Comparison of ENCODE assay signal across 29 cellular contexts in genomic region chr20:24543168-24543567, GRCh38.
"Had no signal": no experiment of that assay in that cellular context is flagged by ENCODE, and none has a peak within 500 bp of the region (broad histone marks: within the 10 kb centered on the region; RNA-seq: fewer than 3 reads in every experiment).

No MANE protein-coding gene starts in this region.

- H3K27ac ChIP-seq: neutrophil, ovary, parathyroid adenoma, psoas muscle, right lobe of liver, sigmoid colon, suprapubic skin, testis, tibial artery, transverse colon, upper lobe of right lung, uterus had no signal

- H3K4me1 Mint-ChIP-seq: neural crest cell; stimulated activated memory B cell treated with anti-CD40 and anti-IgM and Interleukin-4, amounts not matched to agents 10 μg/mL and 1 μg/mL and 100 μg/mL, for 72 hours; stimulated activated naive CD8-positive, alpha-beta T cell treated with anti-CD3 and anti-CD28 coated beads, Interleukin-15, amount 100 ng/mL, for 72 hours had no signal

- H3K79me2 ChIP-seq: parathyroid adenoma had no signal

- DNase-seq: naive thymus-derived CD8-positive, alpha-beta T cell; nephron progenitor cell; ovary; psoas muscle; right cardiac atrium; right lobe of liver; sigmoid colon; small intestine; stimulated activated CD4-positive, alpha-beta T cell treated with anti-CD3 and anti-CD28 coated beads, Interleukin-1b, Interleukin-23, amount 100 ng/mL, for 48 hours; stimulated activated CD4-positive, alpha-beta T cell treated with anti-CD3 and anti-CD28 coated beads, Interleukin-4, amount 100 ng/mL, for 1 hour; stimulated activated CD4-positive, alpha-beta T cell treated with anti-CD3 and anti-CD28 coated beads, Interleukin-4, amount 100 ng/mL, for 4 hours; stimulated activated CD8-positive, alpha-beta memory T cell treated with anti-CD3 and anti-CD28 coated beads, Interleukin-4, amount 100 ng/mL, for 48 hours; stimulated activated naive CD4-positive, alpha-beta T cell; stimulated activated naive CD8-positive, alpha-beta T cell treated with anti-CD3 and anti-CD28 coated beads, Interleukin-15, amount 100 ng/mL, for 72 hours; stimulated activated naive CD8-positive, alpha-beta T cell treated with anti-CD3 and anti-CD28 coated beads, Interleukin-15, Interleukin-2, amounts not matched to agents 100 U/mL and 50 U/mL, for 24 hours; substantia nigra; testis; tibial artery; transverse colon; upper lobe of right lung; uterus had no signal

- H3K9ac ChIP-seq: parathyroid adenoma had no signal

- H3K27me3 ChIP-seq: neutrophil, ovary, right lobe of liver, sigmoid colon, suprapubic skin, testis, tibial artery, transverse colon, upper lobe of right lung, uterus had no signal

- H3K9me3 Mint-ChIP-seq: natural killer cell treated with Interleukin-12 subunit alpha and Interleukin-12 subunit beta and Interleukin-15 and Interleukin-18, amount 100 ng/mL, for 72 hours; neural crest cell; stimulated activated memory B cell treated with anti-CD40 and anti-IgM and Interleukin-4, amounts not matched to agents 10 μg/mL and 1 μg/mL and 100 μg/mL, for 72 hours; stimulated activated naive CD8-positive, alpha-beta T cell treated with anti-CD3 and anti-CD28 coated beads, Interleukin-15, amount 100 ng/mL, for 72 hours; type B pancreatic cell had no signal

- H3K36me3 ChIP-seq: neutrophil, ovary, right lobe of liver, sigmoid colon, suprapubic skin, transverse colon, upper lobe of right lung, uterus had no signal

- H3K9me3 ChIP-seq: neutrophil, ovary, right lobe of liver, sigmoid colon, suprapubic skin, testis, upper lobe of right lung, uterus had no signal

- H3K27me3 Mint-ChIP-seq: progenitor cell of endocrine pancreas; stimulated activated memory B cell treated with anti-CD40 and anti-IgM and Interleukin-4, amounts not matched to agents 10 μg/mL and 1 μg/mL and 100 μg/mL, for 72 hours; type B pancreatic cell had no signal

- H2AFZ ChIP-seq: parathyroid adenoma had no signal

- H3K4me1 ChIP-seq: parathyroid adenoma, psoas muscle, right lobe of liver, sigmoid colon, suprapubic skin, testis, tibial artery, transverse colon, upper lobe of right lung, uterus had no signal

- H3K4me3 Mint-ChIP-seq: naive thymus-derived CD8-positive, alpha-beta T cell; natural killer cell treated with Interleukin-12 subunit alpha and Interleukin-12 subunit beta and Interleukin-15 and Interleukin-18, amount 100 ng/mL, for 72 hours; nephron progenitor cell; neural crest cell; stimulated activated memory B cell treated with anti-CD40 and anti-IgM and Interleukin-4, amounts not matched to agents 10 μg/mL and 1 μg/mL and 100 μg/mL, for 72 hours; stimulated activated naive CD8-positive, alpha-beta T cell treated with anti-CD3 and anti-CD28 coated beads, Interleukin-15, amount 100 ng/mL, for 72 hours; type B pancreatic cell had no signal

- H3K4me3 ChIP-seq: ovary, psoas muscle, right lobe of liver, sigmoid colon, suprapubic skin, testis, tibial artery, transverse colon, upper lobe of right lung, uterus had no signal

- H3K27ac Mint-ChIP-seq: naive thymus-derived CD8-positive, alpha-beta T cell; natural killer cell treated with Interleukin-12 subunit alpha and Interleukin-12 subunit beta and Interleukin-15 and Interleukin-18, amount 100 ng/mL, for 72 hours; nephron progenitor cell; progenitor cell of endocrine pancreas; stimulated activated memory B cell treated with anti-CD40 and anti-IgM and Interleukin-4, amounts not matched to agents 10 μg/mL and 1 μg/mL and 100 μg/mL, for 72 hours; stimulated activated naive CD8-positive, alpha-beta T cell treated with anti-CD3 and anti-CD28 coated beads, Interleukin-15, amount 100 ng/mL, for 72 hours; type B pancreatic cell had no signal

- H3K36me3 Mint-ChIP-seq: natural killer cell treated with Interleukin-12 subunit alpha and Interleukin-12 subunit beta and Interleukin-15 and Interleukin-18, amount 100 ng/mL, for 72 hours; stimulated activated memory B cell treated with anti-CD40 and anti-IgM and Interleukin-4, amounts not matched to agents 10 μg/mL and 1 μg/mL and 100 μg/mL, for 72 hours had no signal
